Comparison of ENCODE assay signal across 13 cellular contexts in genomic region chr14:22472466-22472865, GRCh38.
"Had no signal": no experiment of that assay in that cellular context is flagged by ENCODE, and none has a peak within 500 bp of the region (broad histone marks: within the 10 kb centered on the region; RNA-seq: fewer than 3 reads in every experiment).

No MANE protein-coding gene starts in this region.

- DNase-seq: activated CD4-positive, alpha-beta T cell treated with anti-CD3 and anti-CD28 coated beads for 4 hours; activated CD8-positive, alpha-beta T cell treated with anti-CD3 and anti-CD28 coated beads, Interleukin-2, amount 10 ng/mL, durations not matched to agents 7 days and 5 days; activated naive CD4-positive, alpha-beta T cell treated with anti-CD3 and anti-CD28 coated beads, Interleukin-2, amount 50 U/mL, for 16 hours; esophagus squamous epithelium; glutamatergic neuron; stimulated activated CD4-positive, alpha-beta T cell treated with anti-CD3 and anti-CD28 coated beads, Interleukin-4, amount 100 ng/mL, for 4 hours; T-helper 9 cell had no signal

- H3K27ac Mint-ChIP-seq: activated CD8-positive, alpha-beta T cell treated with anti-CD3 and anti-CD28 coated beads, Interleukin-2, amount 10 ng/mL, durations not matched to agents 7 days and 5 days; activated T-helper 17 cell treated with anti-CD3 and anti-CD28 coated beads, Interleukin-2, amount 50 U/mL, for 72 hours had no signal

- H3K27me3 ChIP-seq: adrenal gland, ovary, transverse colon had no signal

- H3K4me1 Mint-ChIP-seq: activated T-helper 17 cell treated with anti-CD3 and anti-CD28 coated beads, Interleukin-2, amount 50 U/mL, for 72 hours had no signal

- H3K27me3 Mint-ChIP-seq: activated T-helper 17 cell treated with anti-CD3 and anti-CD28 coated beads, Interleukin-2, amount 50 U/mL, for 72 hours had no signal

- H3K4me3 ChIP-seq: adrenal gland, esophagus squamous epithelium, ovary, transverse colon had no signal

- ATAC-seq: activated CD8-positive, alpha-beta T cell treated with anti-CD3 and anti-CD28 coated beads, Interleukin-2, amount 10 ng/mL, durations not matched to agents 7 days and 5 days; activated T-helper 17 cell treated with anti-CD3 and anti-CD28 coated beads, Interleukin-2, amount 50 U/mL, for 72 hours had no signal

- H3K9me3 Mint-ChIP-seq: activated T-helper 17 cell treated with anti-CD3 and anti-CD28 coated beads, Interleukin-2, amount 50 U/mL, for 72 hours; neural crest cell had no signal

- H3K4me3 Mint-ChIP-seq: activated CD8-positive, alpha-beta T cell treated with anti-CD3 and anti-CD28 coated beads, Interleukin-2, amount 10 ng/mL, durations not matched to agents 7 days and 5 days; activated T-helper 17 cell treated with anti-CD3 and anti-CD28 coated beads, Interleukin-2, amount 50 U/mL, for 72 hours; neural crest cell had no signal

- H3K27ac ChIP-seq: adrenal gland, esophagus squamous epithelium, ovary, transverse colon, VCaP had no signal

- H3K36me3 ChIP-seq: adrenal gland, esophagus squamous epithelium, ovary, transverse colon had no signal

- H3K9me3 ChIP-seq: adrenal gland, esophagus squamous epithelium, ovary, transverse colon had no signal
